ENCODE assay signal across 8 cellular contexts in genomic region chr12:62724947-62725447, GRCh38.
DNase-seq lines count a peak whose midpoint lies in the region; ATAC-seq and TF ChIP-seq lines count a peak whose summit lies in the region.

No MANE protein-coding gene starts in this region.

- peak; percentile 98 for ATAC-seq in RWPE2 (ENCODE audit: low read depth)
- ATAC-seq in GM19397 (IDR thresholded peaks at IDR 0.05; ENCODE audit: unreplicated experiment), result no peak
- ATAC-seq in stimulated activated naive CD8-positive, alpha-beta T cell treated with anti-CD3 and anti-CD28 coated beads, Interleukin-15, amount 100 ng/mL, for 72 hours, result no peak
- no peak for ATAC-seq in GM19035 (IDR thresholded peaks at IDR 0.05; ENCODE audit: unreplicated experiment)

- H3K4me1 ChIP-seq in RWPE2 (ENCODE audit: insufficient read depth, poor library complexity, severe bottlenecking), result peaks cover 24% of the 10 kb centered on the region

- no peaks in the 10 kb centered on the region for H3K36me3 ChIP-seq in RWPE2 (ENCODE audit: low read depth)

- H3K4me3 ChIP-seq in RWPE2 (ENCODE audit: severe bottlenecking) (no peak overlapping the region), foreskin fibroblast (ENCODE audit: low read depth in 1 of 2, low read length in 2 of 2) (no peak overlapping the region)

- no peaks in the 10 kb centered on the region for H3K9me3 ChIP-seq in RWPE2 (ENCODE audit: severe bottlenecking)

- H3K27me3 Mint-ChIP-seq in stimulated activated naive CD8-positive, alpha-beta T cell treated with anti-CD3 and anti-CD28 coated beads, Interleukin-15, amount 100 ng/mL, for 72 hours, result peaks cover 18% of the 10 kb centered on the region

- no peak for TF ChIP-seq CTCF in RWPE2 (IDR thresholded peaks at IDR 0.05; ENCODE audit: poor library complexity, severe bottlenecking)
- TF ChIP-seq CTCF in foreskin fibroblast (IDR thresholded peaks at IDR 0.05; ENCODE audit: low read depth, low read length), result no peak
- TF ChIP-seq CTCF in GM10248 (IDR thresholded peaks at IDR 0.05; ENCODE audit: control extremely low read depth, extremely low read depth, low read depth, missing control alignments), result no peak

- DNase-seq in GM04504 (ENCODE audit: low read depth) (peak; percentile 96), RWPE2 (ENCODE audit: low spot score) (peak; percentile 82), foreskin fibroblast (peak; percentile 96 to 97), pulmonary artery endothelial cell (ENCODE audit: low read depth, low spot score) (peak; percentile 94), GM10248 (ENCODE audit: extremely low spot score) (no peak)
- no peak for DNase-seq in stimulated activated naive CD8-positive, alpha-beta T cell treated with anti-CD3 and anti-CD28 coated beads, Interleukin-15, amount 100 ng/mL, for 72 hours

- H3K27ac ChIP-seq in RWPE2 (ENCODE audit: poor library complexity, severe bottlenecking), result peak overlapping the region; percentile 90

- H3K4me3 Mint-ChIP-seq in stimulated activated naive CD8-positive, alpha-beta T cell treated with anti-CD3 and anti-CD28 coated beads, Interleukin-15, amount 100 ng/mL, for 72 hours, result no peak overlapping the region

- POLR2A ChIA-PET in GM10248 (lab: Yijun Ruan, JAX), result no interaction called here

- H3K9me3 Mint-ChIP-seq in stimulated activated naive CD8-positive, alpha-beta T cell treated with anti-CD3 and anti-CD28 coated beads, Interleukin-15, amount 100 ng/mL, for 72 hours, result no peaks in the 10 kb centered on the region

- no peak overlapping the region for H3K27ac Mint-ChIP-seq in stimulated activated naive CD8-positive, alpha-beta T cell treated with anti-CD3 and anti-CD28 coated beads, Interleukin-15, amount 100 ng/mL, for 72 hours

- peaks cover 4% of the 10 kb centered on the region for H3K4me1 Mint-ChIP-seq in stimulated activated naive CD8-positive, alpha-beta T cell treated with anti-CD3 and anti-CD28 coated beads, Interleukin-15, amount 100 ng/mL, for 72 hours

- no peaks in the 10 kb centered on the region for H3K27me3 ChIP-seq in RWPE2 (ENCODE audit: insufficient read depth, poor library complexity, severe bottlenecking)

- CTCF ChIA-PET in GM10248 (lab: Yijun Ruan, JAX), result interaction anchor here (1.2 to 2.4 kb wide), 2 partner anchors 17 to 76 kb away, joined by 3 to 7 read pairs; no protein-coding TSS in a partner anchor

Comparison
In these comparisons a context has a peak if more than half of its experiments do, and no peak if none do; other contexts are left out.
1. DNase-seq: peak in GM04504 (single experiment), RWPE2 (single experiment), foreskin fibroblast (2 of 2) and pulmonary artery endothelial cell (single experiment); none in stimulated activated naive CD8-positive, alpha-beta T cell treated with anti-CD3 and anti-CD28 coated beads, Interleukin-15, amount 100 ng/mL, for 72 hours (0 of 2) and GM10248 (single experiment).